In genomic region chr10:94545277-94546057, GRCh38 we compare ENCODE assay signal across 8 cellular contexts. TPM values are rescaled to one million over a fixed set of nuclear protein-coding genes. Genes with fewer than 3 reads are reported as not detected.
DNase-seq lines count a peak whose midpoint lies in the region; ATAC-seq, FAIRE-seq and TF ChIP-seq lines count a peak whose summit lies in the region.

Gene HELLS (plus strand): TSS chr10:94545788. CDS start chr10:94545922, 134 bp downstream.

- peak; percentile 82 for ATAC-seq in HG02759 (IDR thresholded peaks at IDR 0.05; ENCODE audit: unreplicated experiment)
- ATAC-seq in activated naive CD8-positive, alpha-beta T cell treated with anti-CD3 and anti-CD28 coated beads, Interleukin-2, amount 50 U/mL, for 24 hours = peak; percentile 82
- peak; percentile 85 to 94 (median 90) for ATAC-seq in heart right ventricle
- peak; percentile 90 to 91 for ATAC-seq in upper lobe of left lung (ENCODE audit: low FRiP score in 2 of 2)

- peak within 1 kb of the TSS; percentile 94 for H3K27ac Mint-ChIP-seq in activated naive CD8-positive, alpha-beta T cell treated with anti-CD3 and anti-CD28 coated beads, Interleukin-2, amount 50 U/mL, for 24 hours

- peak within 1 kb of the TSS; percentile 99 for H3K4me3 Mint-ChIP-seq in activated naive CD8-positive, alpha-beta T cell treated with anti-CD3 and anti-CD28 coated beads, Interleukin-2, amount 50 U/mL, for 24 hours

- intact Hi-C loops in heart right ventricle (cut with DNase I) (no loop called here), posterior vena cava (cut with DNase I) (loop anchor here in 1 of 2 donors (2.0 kb wide), 1 partner anchor 71 kb away; no protein-coding TSS in a partner anchor)

- no peaks in the 10 kb centered on the region for H3K36me3 ChIP-seq in heart right ventricle
- no peaks in the 10 kb centered on the region for H3K36me3 ChIP-seq in upper lobe of left lung

- peaks cover 30% of the 10 kb centered on the region for H3K4me1 Mint-ChIP-seq in activated naive CD8-positive, alpha-beta T cell treated with anti-CD3 and anti-CD28 coated beads, Interleukin-2, amount 50 U/mL, for 24 hours

- H3K4me3 ChIP-seq in heart right ventricle (peak within 1 kb of the TSS; percentile 53 to 89 (median 70)), upper lobe of left lung (peak within 1 kb of the TSS; percentile 43 to 85 (median 80))

- no peaks in the 10 kb centered on the region for H3K9me3 Mint-ChIP-seq in activated naive CD8-positive, alpha-beta T cell treated with anti-CD3 and anti-CD28 coated beads, Interleukin-2, amount 50 U/mL, for 24 hours

- TF ChIP-seq CTCF in heart right ventricle (IDR thresholded peaks at IDR 0.05) = peak in 2 of 9 donors; percentile 13 to 20
- no peak for TF ChIP-seq CTCF in upper lobe of left lung (IDR thresholded peaks at IDR 0.05)

- H3K27ac ChIP-seq in heart right ventricle (peak within 1 kb of the TSS in 9 of 10 donors; percentile 11 to 83 (median 49)), upper lobe of left lung (peak within 1 kb of the TSS; percentile 24 to 77 (median 50))

- FAIRE-seq in GM12892 (lab: Jason Lieb, UNC) = peak; percentile 63

- TF ChIP-seq POLR2A in GM12892 (IDR thresholded peaks at IDR 0.05; ENCODE audit: low read depth, low read length) = peak; percentile 91
- no peak for TF ChIP-seq POLR2A in upper lobe of left lung (IDR thresholded peaks at IDR 0.05)

- H3K4me1 ChIP-seq in heart right ventricle = peaks cover 0 to 23% (median 16%) of the 10 kb centered on the region in 9 donors
- H3K4me1 ChIP-seq in upper lobe of left lung = peaks cover 11 to 24% (median 13%) of the 10 kb centered on the region in 4 donors

- WGBS in heart right ventricle, 2 donors = 0% methylated on average over 56 of the region's 56 CpGs
- WGBS in upper lobe of left lung, 2 donors = 0 to 1% methylated on average over 32 to 56 of the region's 56 CpGs

- peak; percentile 63 for DNase-seq in GM12892 (ENCODE audit: insufficient read length)
- peak; percentile 76 for DNase-seq in NCI-H1105 treated with DMSO at 0.1 percent for 48 hours (lab: John Stamatoyannopoulos, UW)
- DNase-seq in SW480 (ENCODE audit: low spot score) = peak; percentile 84
- DNase-seq in activated naive CD8-positive, alpha-beta T cell treated with anti-CD3 and anti-CD28 coated beads, Interleukin-2, amount 50 U/mL, for 24 hours = peak; percentile 79
- DNase-seq in heart right ventricle = peak; percentile 75 to 77
- DNase-seq in posterior vena cava (ENCODE audit: low spot score) = peak; percentile 92
- DNase-seq in upper lobe of left lung = peak; percentile 63 to 91

- H3K27me3 ChIP-seq in heart right ventricle (peaks cover 0 to 17% (median 0%) of the 10 kb centered on the region in 7 donors), upper lobe of left lung (no peaks in the 10 kb centered on the region)

- no peaks in the 10 kb centered on the region for H3K9me3 ChIP-seq in heart right ventricle
- peaks cover 0 to 4% (median 0%) of the 10 kb centered on the region in 4 donors for H3K9me3 ChIP-seq in upper lobe of left lung

- H3K36me3 Mint-ChIP-seq in activated naive CD8-positive, alpha-beta T cell treated with anti-CD3 and anti-CD28 coated beads, Interleukin-2, amount 50 U/mL, for 24 hours (ENCODE audit: low read depth) = peaks cover 38% of the 10 kb centered on the region

- TF ChIP-seq EP300 in upper lobe of left lung (IDR thresholded peaks at IDR 0.05) = no peak

- H3K27me3 Mint-ChIP-seq in activated naive CD8-positive, alpha-beta T cell treated with anti-CD3 and anti-CD28 coated beads, Interleukin-2, amount 50 U/mL, for 24 hours = peaks cover 10% of the 10 kb centered on the region

RNA-seq across cellular contexts. Expression of gene HELLS, which starts in this region (rescaled TPM):
- polyA plus RNA-seq in GM12892 (2012; ENCODE audit: missing spikeins) = 103 TPM
- total RNA-seq in heart right ventricle = 1 to 10 TPM in 3 of 10 donors, under 1 TPM in 7; 0.32 to 4.5 (median 0.85) TPM
- polyA plus RNA-seq in heart right ventricle = under 1 TPM; 0.39 to 0.51 TPM
- total RNA-seq in posterior vena cava = 1 to 10 TPM; 3.6 to 5.0 TPM
- 1 to 10 TPM; 4.0 to 9.3 (median 5.9) TPM for total RNA-seq in upper lobe of left lung

Comparison
In these comparisons a context has a peak if more than half of its experiments do, and no peak if none do; other contexts are left out.
1. Peak in every context shown above with its lines: DNase-seq, ATAC-seq, H3K4me3 ChIP-seq and H3K27ac ChIP-seq.